Comparison of ENCODE assay signal across 1 cellular context in the genomic region with DNA sequence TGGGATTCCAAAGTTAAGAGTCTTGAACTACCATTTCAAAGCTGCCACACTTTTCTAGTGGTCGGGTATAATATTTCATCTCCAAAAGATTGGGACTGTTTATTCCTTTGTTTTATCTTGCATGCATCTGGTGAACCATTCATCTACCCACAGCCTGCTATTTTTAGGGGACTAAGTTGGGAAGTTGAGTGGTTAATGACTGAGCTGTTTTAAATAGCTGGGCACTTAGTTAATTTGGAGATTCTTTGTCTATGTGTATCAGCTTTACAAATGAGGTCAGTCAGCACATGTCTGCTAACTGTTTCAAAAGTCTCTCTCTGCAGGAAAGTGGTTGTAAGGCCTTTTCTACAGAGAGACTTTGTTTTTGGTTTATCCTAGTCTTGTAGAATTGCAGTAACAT.
TF ChIP-seq lines count a peak whose summit lies in the region.

No MANE protein-coding gene starts in this region.

TF ChIP-seq in SK-N-SH, 30 proteins besides CTCF, POLR2A, EP300 and RAD21 (continued from another document):
- TF ChIP-seq, protein P1, sequence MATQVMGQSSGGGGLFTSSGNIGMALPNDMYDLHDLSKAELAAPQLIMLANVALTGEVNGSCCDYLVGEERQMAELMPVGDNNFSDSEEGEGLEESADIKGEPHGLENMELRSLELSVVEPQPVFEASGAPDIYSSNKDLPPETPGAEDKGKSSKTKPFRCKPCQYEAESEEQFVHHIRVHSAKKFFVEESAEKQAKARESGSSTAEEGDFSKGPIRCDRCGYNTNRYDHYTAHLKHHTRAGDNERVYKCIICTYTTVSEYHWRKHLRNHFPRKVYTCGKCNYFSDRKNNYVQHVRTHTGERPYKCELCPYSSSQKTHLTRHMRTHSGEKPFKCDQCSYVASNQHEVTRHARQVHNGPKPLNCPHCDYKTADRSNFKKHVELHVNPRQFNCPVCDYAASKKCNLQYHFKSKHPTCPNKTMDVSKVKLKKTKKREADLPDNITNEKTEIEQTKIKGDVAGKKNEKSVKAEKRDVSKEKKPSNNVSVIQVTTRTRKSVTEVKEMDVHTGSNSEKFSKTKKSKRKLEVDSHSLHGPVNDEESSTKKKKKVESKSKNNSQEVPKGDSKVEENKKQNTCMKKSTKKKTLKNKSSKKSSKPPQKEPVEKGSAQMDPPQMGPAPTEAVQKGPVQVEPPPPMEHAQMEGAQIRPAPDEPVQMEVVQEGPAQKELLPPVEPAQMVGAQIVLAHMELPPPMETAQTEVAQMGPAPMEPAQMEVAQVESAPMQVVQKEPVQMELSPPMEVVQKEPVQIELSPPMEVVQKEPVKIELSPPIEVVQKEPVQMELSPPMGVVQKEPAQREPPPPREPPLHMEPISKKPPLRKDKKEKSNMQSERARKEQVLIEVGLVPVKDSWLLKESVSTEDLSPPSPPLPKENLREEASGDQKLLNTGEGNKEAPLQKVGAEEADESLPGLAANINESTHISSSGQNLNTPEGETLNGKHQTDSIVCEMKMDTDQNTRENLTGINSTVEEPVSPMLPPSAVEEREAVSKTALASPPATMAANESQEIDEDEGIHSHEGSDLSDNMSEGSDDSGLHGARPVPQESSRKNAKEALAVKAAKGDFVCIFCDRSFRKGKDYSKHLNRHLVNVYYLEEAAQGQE (IDR thresholded peaks at IDR 0.05; ENCODE audit: low read depth, low read length): no peak
- TF ChIP-seq GABPA (IDR thresholded peaks at IDR 0.05; ENCODE audit: low read depth) (no peak), SIN3A (IDR thresholded peaks at IDR 0.05; ENCODE audit: borderline replicate concordance, low read depth, low read length) (no peak), FOXJ3 (CRISPR knock-in tag; IDR thresholded peaks at IDR 0.05) (no peak), CHD2 (IDR thresholded peaks at IDR 0.05; ENCODE audit: low read length, partially characterized antibody) (no peak), FOSL2 (IDR thresholded peaks at IDR 0.05; ENCODE audit: borderline replicate concordance, low read depth) (peak; percentile 50; the same call in 1 of the 2 replicates), NFIC (IDR thresholded peaks at IDR 0.05; ENCODE audit: borderline replicate concordance) (0 out of 2 replicates have a peak, but pooled peaks have one; percentile 10), RCOR1 (IDR thresholded peaks at IDR 0.05; ENCODE audit: low read length) (no peak), GATA2 (CRISPR knock-in tag; IDR thresholded peaks at IDR 0.05) (no peak), TAF1 (IDR thresholded peaks at IDR 0.05; ENCODE audit: borderline replicate concordance, low read depth, low read length) (no peak), JUND (IDR thresholded peaks at IDR 0.05) (peak; percentile 56), EZH2phosphoT487 (IDR thresholded peaks at IDR 0.05; ENCODE audit: borderline replicate concordance, low read depth) (no peak), MXI1 (IDR thresholded peaks at IDR 0.05; ENCODE audit: low read depth, low read length) (no peak)
- TF ChIP-seq, protein P2, sequence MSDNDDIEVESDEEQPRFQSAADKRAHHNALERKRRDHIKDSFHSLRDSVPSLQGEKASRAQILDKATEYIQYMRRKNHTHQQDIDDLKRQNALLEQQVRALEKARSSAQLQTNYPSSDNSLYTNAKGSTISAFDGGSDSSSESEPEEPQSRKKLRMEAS (IDR thresholded peaks at IDR 0.05; ENCODE audit: low read depth): peak; percentile 66; the same call in 1 of the 2 replicates
- TF ChIP-seq, protein P3, sequence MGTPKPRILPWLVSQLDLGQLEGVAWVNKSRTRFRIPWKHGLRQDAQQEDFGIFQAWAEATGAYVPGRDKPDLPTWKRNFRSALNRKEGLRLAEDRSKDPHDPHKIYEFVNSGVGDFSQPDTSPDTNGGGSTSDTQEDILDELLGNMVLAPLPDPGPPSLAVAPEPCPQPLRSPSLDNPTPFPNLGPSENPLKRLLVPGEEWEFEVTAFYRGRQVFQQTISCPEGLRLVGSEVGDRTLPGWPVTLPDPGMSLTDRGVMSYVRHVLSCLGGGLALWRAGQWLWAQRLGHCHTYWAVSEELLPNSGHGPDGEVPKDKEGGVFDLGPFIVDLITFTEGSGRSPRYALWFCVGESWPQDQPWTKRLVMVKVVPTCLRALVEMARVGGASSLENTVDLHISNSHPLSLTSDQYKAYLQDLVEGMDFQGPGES (IDR thresholded peaks at IDR 0.05; ENCODE audit: low read depth, low read length): no peak
